In genomic region chr3:183555541-183556081, GRCh38 we compare ENCODE assay signal across 1 cellular context.
TF ChIP-seq lines count a peak whose summit lies in the region.

KLHL6 (minus strand) TSS chr3:183555706; CDS start chr3:183555653, 53 bp downstream.

TF ChIP-seq in GM12878, 131 proteins besides CTCF, POLR2A, EP300 and RAD21 (continued from another document):
- TF ChIP-seq RELB (IDR thresholded peaks at IDR 0.05; ENCODE audit: low read depth) (peak; percentile 62; the same call in 1 of the 2 replicates), EZH2 (IDR thresholded peaks at IDR 0.05; ENCODE audit: borderline replicate concordance, control insufficient read depth, low read depth, low read length) (no peak), POLR2AphosphoS5 (IDR thresholded peaks at IDR 0.05; ENCODE audit: low read length) (peak; percentile 97), POLR2AphosphoS2 (IDR thresholded peaks at IDR 0.05; ENCODE audit: low read depth, low read length) (peak; percentile 91), ATF3 (IDR thresholded peaks at IDR 0.05; ENCODE audit: borderline replicate concordance, extremely low read depth, low read depth, low read length) (no peak), BRCA1 (IDR thresholded peaks at IDR 0.05; ENCODE audit: low read depth, low read length) (no peak), BMI1 (IDR thresholded peaks at IDR 0.05; ENCODE audit: borderline replicate concordance) (no peak), CBX5 (IDR thresholded peaks at IDR 0.05; ENCODE audit: low read depth) (no peak)
- TF ChIP-seq, protein P1, sequence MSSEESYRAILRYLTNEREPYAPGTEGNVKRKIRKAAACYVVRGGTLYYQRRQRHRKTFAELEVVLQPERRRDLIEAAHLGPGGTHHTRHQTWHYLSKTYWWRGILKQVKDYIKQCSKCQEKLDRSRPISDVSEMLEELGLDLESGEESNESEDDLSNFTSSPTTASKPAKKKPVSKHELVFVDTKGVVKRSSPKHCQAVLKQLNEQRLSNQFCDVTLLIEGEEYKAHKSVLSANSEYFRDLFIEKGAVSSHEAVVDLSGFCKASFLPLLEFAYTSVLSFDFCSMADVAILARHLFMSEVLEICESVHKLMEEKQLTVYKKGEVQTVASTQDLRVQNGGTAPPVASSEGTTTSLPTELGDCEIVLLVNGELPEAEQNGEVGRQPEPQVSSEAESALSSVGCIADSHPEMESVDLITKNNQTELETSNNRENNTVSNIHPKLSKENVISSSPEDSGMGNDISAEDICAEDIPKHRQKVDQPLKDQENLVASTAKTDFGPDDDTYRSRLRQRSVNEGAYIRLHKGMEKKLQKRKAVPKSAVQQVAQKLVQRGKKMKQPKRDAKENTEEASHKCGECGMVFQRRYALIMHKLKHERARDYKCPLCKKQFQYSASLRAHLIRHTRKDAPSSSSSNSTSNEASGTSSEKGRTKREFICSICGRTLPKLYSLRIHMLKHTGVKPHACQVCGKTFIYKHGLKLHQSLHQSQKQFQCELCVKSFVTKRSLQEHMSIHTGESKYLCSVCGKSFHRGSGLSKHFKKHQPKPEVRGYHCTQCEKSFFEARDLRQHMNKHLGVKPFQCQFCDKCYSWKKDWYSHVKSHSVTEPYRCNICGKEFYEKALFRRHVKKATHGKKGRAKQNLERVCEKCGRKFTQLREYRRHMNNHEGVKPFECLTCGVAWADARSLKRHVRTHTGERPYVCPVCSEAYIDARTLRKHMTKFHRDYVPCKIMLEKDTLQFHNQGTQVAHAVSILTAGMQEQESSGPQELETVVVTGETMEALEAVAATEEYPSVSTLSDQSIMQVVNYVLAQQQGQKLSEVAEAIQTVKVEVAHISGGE (CRISPR knock-in tag; IDR thresholded peaks at IDR 0.05) = no peak
